10 cellular contexts compared by ENCODE assay signal in genomic region chr3:197027896-197028710, GRCh38. TPM values are rescaled to one million over a fixed set of nuclear protein-coding genes. Genes with fewer than 3 reads are reported as not detected.
DNase-seq lines count a peak whose midpoint lies in the region; ATAC-seq, FAIRE-seq and TF ChIP-seq lines count a peak whose summit lies in the region.
"Had no signal": no experiment of that assay in that cellular context is flagged by ENCODE, and none has a peak within 500 bp of the region (broad histone marks: within the 10 kb centered on the region; RNA-seq: fewer than 3 reads in every experiment).

No MANE protein-coding gene starts in this region.

- no peaks in the 10 kb centered on the region for H3K36me3 Mint-ChIP-seq in activated B cell treated with CpG ODN at 0.5 μM for 24 hours (ENCODE audit: low read depth)

- peak overlapping the region in 1 of 2 donors; percentile 53 for H3K4me3 ChIP-seq in small intestine (ENCODE audit: low read depth in 1 of 2, low read length in 2 of 2)

- H3K9me3 Mint-ChIP-seq in activated B cell treated with CpG ODN at 0.5 μM for 24 hours: no peaks in the 10 kb centered on the region

- 72 to 84% (median 80%) methylated on average over 18 to 21 of the region's 21 CpGs for WGBS in small intestine, 3 donors

- peak overlapping the region; percentile 82 for H3K4me3 Mint-ChIP-seq in activated B cell treated with CpG ODN at 0.5 μM for 24 hours

- peak overlapping the region; percentile 56 for H3K27ac Mint-ChIP-seq in activated B cell treated with CpG ODN at 0.5 μM for 24 hours

- H3K27me3 ChIP-seq in small intestine (ENCODE audit: control insufficient read depth in 2 of 2, insufficient read depth in 2 of 2, low read length in 2 of 2): no peaks in the 10 kb centered on the region

- CTCF ChIA-PET in activated B cell treated with CpG ODN at 0.5 μM for 24 hours (lab: Charles Lee): interaction anchor here (1.1 to 4.9 kb wide), 4 partner anchors 8 to 53 kb away, joined by 3 to 78 read pairs (median 6); no protein-coding TSS in a partner anchor

- DNase-seq in AG20443 (ENCODE audit: low spot score) (peak; percentile 13), GM10266 (ENCODE audit: extremely low spot score) (peak; percentile 33), activated B cell treated with CpG ODN at 0.5 μM for 24 hours (no peak), iPS-NIHi7 (ENCODE audit: extremely low spot score) (peak; percentile 10), small intestine (no peak), NCI-H2081 (lab: John Stamatoyannopoulos, UW) (no peak), anterior cingulate cortex (lab: John Stamatoyannopoulos, UW) (no peak), Kasumi-1 (lab: John Stamatoyannopoulos, UW) (no peak)
- DNase-seq: WERI-Rb-1 had no signal

- POLR2A ChIA-PET in activated B cell treated with CpG ODN at 0.5 μM for 24 hours (lab: Charles Lee): interaction anchor here (1.1 to 4.9 kb wide), 7 partner anchors 9 to 86 kb away, joined by 4 to 50 read pairs (median 6); partner anchors contain the start of gene NCBP2

- ATAC-seq in activated B cell treated with CpG ODN at 0.5 μM for 24 hours (ENCODE audit: low read depth): no peak

- H3K27me3 Mint-ChIP-seq in activated B cell treated with CpG ODN at 0.5 μM for 24 hours: peaks cover 25% of the 10 kb centered on the region

- intact Hi-C loops in activated B cell treated with CpG ODN at 0.5 μM for 24 hours (cut with micrococcal nuclease): loop anchor here (10.0 kb wide), 1 partner anchor 1123 kb away; the partner anchor contains the start of gene TNK2

- no peaks in the 10 kb centered on the region for H3K36me3 ChIP-seq in small intestine (ENCODE audit: control insufficient read depth in 2 of 2, insufficient read depth in 2 of 2, low read length in 2 of 2)
- H3K36me3 ChIP-seq: WERI-Rb-1 had no signal

- FAIRE-seq in small intestine (lab: Jason Lieb, UNC): no peak
- FAIRE-seq: endothelial cell of umbilical vein had no signal

- no peak overlapping the region for H3K27ac ChIP-seq in small intestine (ENCODE audit: low read depth in 1 of 2, low read length in 1 of 2)

- TF ChIP-seq CTCF in GM10266 (IDR thresholded peaks at IDR 0.05; ENCODE audit: control insufficient read depth, insufficient read depth, low read depth, missing control alignments): no peak
- no peak for TF ChIP-seq CTCF in activated B cell treated with CpG ODN at 0.5 μM for 24 hours (IDR thresholded peaks at IDR 0.05)

- no peaks in the 10 kb centered on the region for H3K9me3 ChIP-seq in small intestine (ENCODE audit: control insufficient read depth, low read depth)

- peaks cover 0 to 3% of the 10 kb centered on the region in 2 donors for H3K4me1 ChIP-seq in small intestine (ENCODE audit: control insufficient read depth in 2 of 2, insufficient read depth in 1 of 2, low read depth in 1 of 2, low read length in 1 of 2)

- H3K4me1 Mint-ChIP-seq in activated B cell treated with CpG ODN at 0.5 μM for 24 hours: peaks cover 38% of the 10 kb centered on the region

RNA-seq across cellular contexts. Expression of gene MELTF, which starts 1.5 kb away (rescaled TPM):
- total RNA-seq in activated B cell treated with CpG ODN at 0.5 μM for 24 hours: 50.0 and 61.5 TPM in 2 replicates
- 1 to 10 TPM; 6.5 to 9.8 (median 7.0) TPM for polyA plus RNA-seq in small intestine

RNA-seq across cellular contexts. Expression of gene PIGZ, which starts 59.5 kb away (rescaled TPM):
- total RNA-seq in activated B cell treated with CpG ODN at 0.5 μM for 24 hours: 1.8 and 2.0 TPM in 2 replicates
- polyA plus RNA-seq in small intestine: 1 to 10 TPM; 1.1 to 3.6 (median 2.3) TPM

Comparison
In these comparisons a context has a peak if more than half of its experiments do, and no peak if none do; other contexts are left out.
1. DNase-seq: peak in AG20443 (single experiment), GM10266 (single experiment) and iPS-NIHi7 (single experiment); none in activated B cell treated with CpG ODN at 0.5 μM for 24 hours (single experiment), small intestine (single experiment), NCI-H2081 (0 of 2), anterior cingulate cortex (0 of 58) and Kasumi-1 (0 of 2).